Comparison of ENCODE assay signal across 21 cellular contexts in genomic region chr1:57800341-57800740, GRCh38.
A peak's percentile ranks its signal among the peaks of the same experiment; 100 is the strongest.
DNase-seq lines count a peak whose midpoint lies in the region; ATAC-seq and TF ChIP-seq lines count a peak whose summit lies in the region.
"Had no signal": no experiment of that assay in that cellular context is flagged by ENCODE, and none has a peak within 500 bp of the region (broad histone marks: within the 10 kb centered on the region; RNA-seq: fewer than 3 reads in every experiment).

No MANE protein-coding gene starts in this region.

- H3K9me3 ChIP-seq in SK-N-SH, result no peaks in the 10 kb centered on the region
- H3K9me3 ChIP-seq: BE2C had no signal

- H3K9ac ChIP-seq in SK-N-SH, result no peak overlapping the region
- H3K9ac ChIP-seq: BLaER1 had no signal

- no peak overlapping the region for H2AFZ ChIP-seq in SK-N-SH (ENCODE audit: low read depth)

- H3K36me3 ChIP-seq in SK-N-SH (replicated peaks in 1 of 2; ENCODE audit: control insufficient read depth in 1 of 2, insufficient read depth in 2 of 2, low read length in 1 of 2), result no peaks in the 10 kb centered on the region
- H3K36me3 ChIP-seq: BE2C, BLaER1 had no signal

- WGBS in SK-N-SH (ENCODE audit: low lambda C conversion rate), result 82% methylated on average over 3 of the region's 3 CpGs

- CTCF ChIA-PET in SK-N-SH (lab: Yijun Ruan, JAX), result no interaction called here

- H3K79me2 ChIP-seq in SK-N-SH (ENCODE audit: insufficient read depth), result no peaks in the 10 kb centered on the region

- no peak overlapping the region for H3K4me3 ChIP-seq in SK-N-SH (ENCODE audit: low read depth in 2 of 2, low read length in 1 of 2)
- H3K4me3 ChIP-seq: BLaER1, GM12878 had no signal

- ATAC-seq in SK-N-SH treated with all-trans-retinoic acid at 6 μM for 48 hours, result no peak
- ATAC-seq: GM12878 had no signal

- POLR2A ChIA-PET in SK-N-SH (lab: Yijun Ruan, JAX), result no interaction called here

- peak; percentile 38 for DNase-seq in NCI-H82 treated with DMSO at 0.1 percent for 48 hours (lab: John Stamatoyannopoulos, UW; ENCODE audit: unreplicated experiment)
- DNase-seq in kidney tubule cell (ENCODE audit: low spot score), result peak; percentile 3
- DNase-seq in putamen (ENCODE audit: low spot score), result peak; percentile 54
- no peak for DNase-seq in SK-N-SH
- DNase-seq in GM19240 (ENCODE audit: insufficient read length, low spot score), result no peak
- DNase-seq in SIG-M5 (lab: John Stamatoyannopoulos, UW), result no peak
- DNase-seq: 8988T; ACHN; BE2C; C1 segment of cervical spinal cord; CD4-positive, alpha-beta memory T cell; CD4-positive, CD25-positive, alpha-beta regulatory T cell; CD8-positive, alpha-beta memory T cell; DMS 273 treated with DMSO at 0.1 percent for 48 hours; DMS79; DND-41; EL; GDM1 had no signal

- TF ChIP-seq RAD21 in SK-N-SH (IDR thresholded peaks at IDR 0.05; ENCODE audit: low read length), result no peak

- no peaks in the 10 kb centered on the region for H3F3A ChIP-seq in SK-N-SH (replicated peaks; ENCODE audit: insufficient read depth)

- H3K4me2 ChIP-seq in SK-N-SH, result no peak overlapping the region
- H3K4me2 ChIP-seq: BLaER1 had no signal

- H3K27me3 ChIP-seq in SK-N-SH (ENCODE audit: insufficient read depth), result no peaks in the 10 kb centered on the region
- H3K27me3 ChIP-seq: BE2C, BLaER1 had no signal

- no peaks in the 10 kb centered on the region for H3K9me2 ChIP-seq in SK-N-SH

- no peak for TF ChIP-seq EP300 in SK-N-SH (IDR thresholded peaks at IDR 0.05; ENCODE audit: borderline replicate concordance in 1 of 2, low read depth in 1 of 2, low read length in 1 of 2)

- peaks cover 0 to 9% of the 10 kb centered on the region in 2 experiments; a peak in 2 of 4 replicates for H3K4me1 ChIP-seq in SK-N-SH (ENCODE audit: control insufficient read depth in 1 of 2, insufficient read depth in 2 of 2, low read depth in 1 of 2, low read length in 1 of 2)
- H3K4me1 ChIP-seq: BE2C, BLaER1 had no signal

- TF ChIP-seq CTCF in SK-N-SH (IDR thresholded peaks at IDR 0.05), result no peak

- no peak overlapping the region; a peak in 1 of 4 replicates for H3K27ac ChIP-seq in SK-N-SH (ENCODE audit: low read depth in 2 of 2, low read length in 1 of 2)
- H3K27ac ChIP-seq: BLaER1 had no signal

- no peaks in the 10 kb centered on the region for H4K20me1 ChIP-seq in SK-N-SH (ENCODE audit: insufficient read depth)
- H4K20me1 ChIP-seq: BLaER1 had no signal

TF ChIP-seq in SK-N-SH treated with all-trans-retinoic acid at 6 μM for 48 hours, 23 proteins besides CTCF, POLR2A, EP300 and RAD21:
- TF ChIP-seq ZFP3 (CRISPR knock-in tag; IDR thresholded peaks at IDR 0.05), result no peak
- TF ChIP-seq RARB (CRISPR knock-in tag; IDR thresholded peaks at IDR 0.05), result no peak
TF ChIP-seq in SK-N-SH treated with all-trans-retinoic acid at 6 μM for 48 hours: peak in this region for 0.

TF ChIP-seq in SK-N-SH, 30 proteins besides CTCF, POLR2A, EP300 and RAD21:
- TF ChIP-seq RCOR1 (IDR thresholded peaks at IDR 0.05; ENCODE audit: low read length) (no peak), MAX (IDR thresholded peaks at IDR 0.05; ENCODE audit: low read depth) (no peak), SMC3 (IDR thresholded peaks at IDR 0.05; ENCODE audit: low read depth, low read length) (no peak), FOXJ3 (CRISPR knock-in tag; IDR thresholded peaks at IDR 0.05) (no peak), GATA2 (CRISPR knock-in tag; IDR thresholded peaks at IDR 0.05) (no peak), REST (IDR thresholded peaks at IDR 0.05; ENCODE audit: low read depth, low read length) (no peak), POLR2AphosphoS5 (IDR thresholded peaks at IDR 0.05; ENCODE audit: low read depth, low read length) (no peak), PBX3 (IDR thresholded peaks at IDR 0.05) (no peak), FOSL2 (IDR thresholded peaks at IDR 0.05; ENCODE audit: borderline replicate concordance, low read depth) (no peak), CHD2 (IDR thresholded peaks at IDR 0.05; ENCODE audit: low read length, partially characterized antibody) (no peak), TEAD4 (IDR thresholded peaks at IDR 0.05; ENCODE audit: borderline replicate concordance, insufficient read depth) (no peak), NRF1 (IDR thresholded peaks at IDR 0.05; ENCODE audit: low read depth, low read length) (no peak), USF2 (IDR thresholded peaks at IDR 0.05; ENCODE audit: borderline replicate concordance, low read depth, low read length) (no peak), GABPA (IDR thresholded peaks at IDR 0.05; ENCODE audit: low read depth) (no peak), RXRA (IDR thresholded peaks at IDR 0.05; ENCODE audit: borderline replicate concordance, low read depth) (no peak), RFX5 (IDR thresholded peaks at IDR 0.05; ENCODE audit: low read length) (no peak)

Comparison
In these comparisons a context has a peak if more than half of its experiments do, and no peak if none do; other contexts are left out.
1. DNase-seq: peak in NCI-H82 treated with DMSO at 0.1 percent for 48 hours (single experiment), kidney tubule cell (single experiment) and putamen (single experiment); none in SK-N-SH (single experiment), GM19240 (single experiment) and SIG-M5 (single experiment).